8 cellular contexts compared by ENCODE assay signal in genomic region chr11:58579192-58580129, GRCh38. TPM values are rescaled to one million over a fixed set of nuclear protein-coding genes. Genes with fewer than 3 reads are reported as not detected.
A peak's percentile ranks its signal among the peaks of the same experiment; 100 is the strongest.
DNase-seq lines count a peak whose midpoint lies in the region; ATAC-seq, FAIRE-seq and TF ChIP-seq lines count a peak whose summit lies in the region.

No MANE protein-coding gene starts in this region.

- ATAC-seq in GM18907 (IDR thresholded peaks at IDR 0.05; ENCODE audit: unreplicated experiment) (peak; percentile 54), HG03175 (IDR thresholded peaks at IDR 0.05; ENCODE audit: unreplicated experiment) (peak; percentile 51), activated B cell treated with CpG ODN at 0.5 μM for 24 hours (ENCODE audit: low read depth) (peak; percentile 33)

- intact Hi-C loops in activated B cell treated with CpG ODN at 0.5 μM for 24 hours (cut with micrococcal nuclease): loop anchor here (1.0 to 5.0 kb wide), 12 partner anchors 11 to 1232 kb away; partner anchors contain the start of genes FAM111A and UBE2L6

- FAIRE-seq in islet of Langerhans (lab: Jason Lieb, UNC): peak; percentile 13

- H3K27me3 Mint-ChIP-seq in activated B cell treated with CpG ODN at 0.5 μM for 24 hours: no peaks in the 10 kb centered on the region

- H3K27ac Mint-ChIP-seq in activated B cell treated with CpG ODN at 0.5 μM for 24 hours: peak overlapping the region; percentile 100

- H3K4me3 Mint-ChIP-seq in activated B cell treated with CpG ODN at 0.5 μM for 24 hours: peak overlapping the region; percentile 96

- peak overlapping the region; percentile 97 for H3K27ac ChIP-seq in caudate nucleus (ENCODE audit: low read depth, low read length)

- peaks cover 79% of the 10 kb centered on the region for H3K4me1 Mint-ChIP-seq in activated B cell treated with CpG ODN at 0.5 μM for 24 hours

- H3K36me3 Mint-ChIP-seq in activated B cell treated with CpG ODN at 0.5 μM for 24 hours (ENCODE audit: low read depth): peaks cover 47% of the 10 kb centered on the region

- CTCF ChIA-PET in activated B cell treated with CpG ODN at 0.5 μM for 24 hours (lab: Charles Lee): interaction anchor here (0.8 to 2.3 kb wide), 3 partner anchors 10 to 50 kb away, joined by 3 to 28 read pairs (median 4); no protein-coding TSS in a partner anchor

- POLR2A ChIA-PET in activated B cell treated with CpG ODN at 0.5 μM for 24 hours (lab: Charles Lee): interaction anchor here (0.6 to 6.2 kb wide), 11 partner anchors 12 to 703 kb away, joined by 3 to 63 read pairs (median 4); no protein-coding TSS in a partner anchor

- TF ChIP-seq CTCF in activated B cell treated with CpG ODN at 0.5 μM for 24 hours (IDR thresholded peaks at IDR 0.05): no peak

- no peaks in the 10 kb centered on the region for H3K9me3 Mint-ChIP-seq in activated B cell treated with CpG ODN at 0.5 μM for 24 hours

- DNase-seq in AG08396 (ENCODE audit: low spot score) (peak; percentile 80), NCI-H2227 treated with DMSO at 0.1 percent for 48 hours (lab: John Stamatoyannopoulos, UW) (peak; percentile 88), activated B cell treated with CpG ODN at 0.5 μM for 24 hours (peak; percentile 87), caudate nucleus (lab: John Stamatoyannopoulos, UW) (peak in 60 of 61 donors; percentile 36 to 93 (median 87))
- DNase-seq in stimulated activated CD4-positive, alpha-beta T cell treated with anti-CD3 and anti-CD28 coated beads, Interleukin-12 subunit alpha, Interleukin-12 subunit beta, amount 100 ng/mL, for 24 hours (ENCODE audit: low read depth in 2 of 2): peak; percentile 84 to 86

RNA-seq across cellular contexts. Expression of gene ZFP91, which starts 0.6 kb away (rescaled TPM):
- 50.8 and 52.9 TPM in 2 replicates for total RNA-seq in activated B cell treated with CpG ODN at 0.5 μM for 24 hours

RNA-seq across cellular contexts. Expression of gene LPXN, which starts 3.8 kb away (rescaled TPM):
- 279 and 284 TPM in 2 replicates for total RNA-seq in activated B cell treated with CpG ODN at 0.5 μM for 24 hours

RNA-seq across cellular contexts. Expression of gene CNTF, which starts 43.0 kb away (rescaled TPM):
- total RNA-seq in activated B cell treated with CpG ODN at 0.5 μM for 24 hours: 3.2 and 3.9 TPM in 2 replicates

Comparison
In these comparisons a context has a peak if more than half of its experiments do, and no peak if none do; other contexts are left out.
1. Peak in every context shown above with its lines: DNase-seq, ATAC-seq and H3K27ac ChIP-seq.